In the genomic region with DNA sequence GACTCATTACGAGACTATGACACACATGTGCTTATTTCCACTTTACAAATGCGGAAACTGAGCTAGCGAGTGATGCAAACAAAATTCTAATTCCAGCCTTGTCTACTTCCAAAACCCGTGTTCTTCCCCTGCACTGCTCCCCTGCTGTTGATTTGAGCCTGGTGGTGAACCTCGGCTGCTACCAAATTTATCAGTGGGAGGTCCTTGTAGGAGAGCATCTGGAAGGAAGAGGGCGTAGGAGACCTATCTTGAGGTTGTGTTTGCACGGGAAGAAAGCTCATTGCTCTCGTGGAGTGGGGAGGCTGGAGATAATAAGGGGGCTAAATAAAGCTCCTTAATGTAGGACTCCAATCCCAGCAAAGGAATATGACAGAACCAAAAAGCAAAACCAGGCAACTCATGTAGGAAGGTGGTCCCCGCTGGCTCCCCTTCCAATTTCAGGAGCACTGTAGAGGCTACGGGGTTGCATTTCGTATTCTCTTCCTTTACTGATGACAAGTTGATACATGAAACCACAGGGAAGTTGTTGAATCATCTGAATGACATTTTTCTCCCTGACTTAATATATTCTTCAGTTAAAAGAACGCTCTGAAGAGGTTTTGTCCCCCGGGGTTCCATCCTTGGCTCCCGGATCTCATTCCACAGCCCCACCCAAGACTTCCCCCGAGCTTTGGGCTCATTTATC, we compare ENCODE assay signal across 17 cellular contexts. TPM values are rescaled to one million over a fixed set of nuclear protein-coding genes. Genes with fewer than 3 reads are reported as not detected.
"Had no signal": no experiment of that assay in that cellular context is flagged by ENCODE, and none has a peak within 500 bp of the region (broad histone marks: within the 10 kb centered on the region; RNA-seq: fewer than 3 reads in every experiment).

No MANE protein-coding gene starts in this region.

- H3K9me3 ChIP-seq: ovary, suprapubic skin had no signal

- H3K4me1 Mint-ChIP-seq: activated T-helper 17 cell treated with anti-CD3 and anti-CD28 coated beads, Interleukin-2, amount 50 U/mL, for 72 hours had no signal

- H3K27me3 ChIP-seq: ovary, suprapubic skin, upper lobe of left lung had no signal

- DNase-seq: activated CD4-positive, alpha-beta T cell treated with anti-CD3 and anti-CD28 coated beads for 4 hours; activated naive CD4-positive, alpha-beta T cell treated with anti-CD3 and anti-CD28 coated beads for 36 hours; central memory CD4-positive, alpha-beta T cell; effector memory CD8-positive, alpha-beta T cell; foreskin melanocyte; heart right ventricle; kidney; left ventricle myocardium superior; ovary; stimulated activated CD4-positive, alpha-beta T cell treated with anti-CD3 and anti-CD28 coated beads, Interleukin-2, amount 100 ng/mL, for 48 hours; stimulated activated naive CD8-positive, alpha-beta T cell treated with anti-CD3 and anti-CD28 coated beads, Interleukin-15, Interleukin-2, amounts not matched to agents 100 U/mL and 50 U/mL, for 24 hours; upper lobe of left lung had no signal

- H3K27ac Mint-ChIP-seq: activated naive CD4-positive, alpha-beta T cell treated with anti-CD3 and anti-CD28 coated beads for 36 hours; activated T-helper 17 cell treated with anti-CD3 and anti-CD28 coated beads, Interleukin-2, amount 50 U/mL, for 72 hours; effector memory CD8-positive, alpha-beta T cell had no signal

- H3K4me1 ChIP-seq: esophagus muscularis mucosa, heart right ventricle, upper lobe of left lung had no signal

- ATAC-seq: activated T-helper 17 cell treated with anti-CD3 and anti-CD28 coated beads, Interleukin-2, amount 50 U/mL, for 72 hours; effector memory CD8-positive, alpha-beta T cell; heart right ventricle; left ventricle myocardium superior; stimulated activated naive CD8-positive, alpha-beta T cell treated with anti-CD3 and anti-CD28 coated beads, Interleukin-15, Interleukin-2, amounts not matched to agents 100 U/mL and 50 U/mL, for 24 hours had no signal

- H3K4me3 Mint-ChIP-seq: activated naive CD4-positive, alpha-beta T cell treated with anti-CD3 and anti-CD28 coated beads for 36 hours; activated T-helper 17 cell treated with anti-CD3 and anti-CD28 coated beads, Interleukin-2, amount 50 U/mL, for 72 hours; effector memory CD8-positive, alpha-beta T cell; neural crest cell had no signal

- H3K4me3 ChIP-seq: esophagus muscularis mucosa, heart right ventricle, ovary, suprapubic skin, upper lobe of left lung had no signal

- H3K9me3 Mint-ChIP-seq: activated naive CD4-positive, alpha-beta T cell treated with anti-CD3 and anti-CD28 coated beads for 36 hours had no signal

- FAIRE-seq: kidney had no signal

- H3K36me3 ChIP-seq: esophagus muscularis mucosa, heart right ventricle, ovary, suprapubic skin, upper lobe of left lung had no signal

- H3K27ac ChIP-seq: esophagus muscularis mucosa, heart right ventricle, ovary, suprapubic skin, upper lobe of left lung had no signal

- H3K27me3 Mint-ChIP-seq: effector memory CD8-positive, alpha-beta T cell had no signal

RNA-seq across cellular contexts. Expression of gene FZD10, which starts 52.6 kb away (rescaled TPM):
- total RNA-seq: activated naive CD4-positive, alpha-beta T cell treated with anti-CD3 and anti-CD28 coated beads for 36 hours; activated T-helper 17 cell treated with anti-CD3 and anti-CD28 coated beads, Interleukin-2, amount 50 U/mL, for 72 hours; myocyte had no signal
